32 cellular contexts compared by ENCODE assay signal in the genomic region with DNA sequence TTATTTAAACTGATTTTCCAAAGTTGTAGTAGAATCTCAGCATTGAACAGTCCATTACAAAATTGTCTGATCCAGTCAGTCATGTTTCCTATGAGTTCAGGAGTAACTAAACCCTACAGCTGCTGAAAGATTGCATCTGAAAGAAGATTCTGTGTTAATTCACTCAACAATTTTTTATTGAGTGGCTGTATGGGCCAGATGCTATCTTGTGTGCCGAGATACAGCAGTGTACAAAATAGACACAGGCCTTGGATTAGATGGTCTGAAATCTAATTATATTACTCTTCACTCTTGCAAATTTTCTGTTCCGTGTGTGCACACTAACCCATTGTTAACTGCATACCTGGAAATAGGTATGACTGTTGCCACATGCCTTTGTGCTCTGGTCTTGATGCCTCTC.
"Had no signal": no experiment of that assay in that cellular context is flagged by ENCODE, and none has a peak within 500 bp of the region (broad histone marks: within the 10 kb centered on the region; RNA-seq: fewer than 3 reads in every experiment).

No MANE protein-coding gene starts in this region.

- H3K4me3 Mint-ChIP-seq: activated B cell treated with CpG ODN at 0.5 μM for 24 hours; activated CD4-positive, alpha-beta memory T cell treated with anti-CD3 and anti-CD28 coated beads for 36 hours; activated CD4-positive, alpha-beta T cell treated with anti-CD3 and anti-CD28 coated beads, Interleukin-2, amount 10 ng/mL, durations not matched to agents 24 days and 14 days; activated CD8-positive, alpha-beta T cell treated with anti-CD3 and anti-CD28 coated beads for 36 hours; activated naive CD4-positive, alpha-beta T cell treated with anti-CD3 and anti-CD28 coated beads for 36 hours; activated naive CD8-positive, alpha-beta T cell treated with anti-CD3 and anti-CD28 coated beads for 36 hours; activated T-cell treated with anti-CD3 and anti-CD28 coated beads, Interleukin-2, amount 50 U/mL, for 4 hours; activated T-cell treated with anti-CD3 and anti-CD28 coated beads, Interleukin-2, amount 50 U/mL, for 72 hours; activated T-helper 1 cell treated with anti-CD3 and anti-CD28 coated beads, Interleukin-12 subunit alpha, Interleukin-12 subunit beta, Interleukin-2, Interleukin-4 antibody, amounts not matched to agents 30 ng/mL and 10 ng/mL and 1 ng/mL, durations not matched to agents 14 hours and 24 hours and 36 hours; activated T-helper 17 cell treated with anti-CD3 and anti-CD28 coated beads, Interleukin-2, amount 50 U/mL, for 72 hours; T-helper 1 cell treated with Interleukin-12 subunit alpha and Interleukin-12 subunit beta and Interleukin-4 antibody, amounts not matched to agents 30 μg/mL and 1 μg/mL, for 36 hours; T-helper 2 cell treated with Interferon-gamma antibody and Interleukin-4, amounts not matched to agents 5 μg/mL and 100 μg/mL, for 36 hours had no signal

- H3K4me1 Mint-ChIP-seq: activated T-helper 17 cell treated with anti-CD3 and anti-CD28 coated beads, Interleukin-2, amount 50 U/mL, for 72 hours had no signal

- DNase-seq: activated B cell treated with CpG ODN at 0.5 μM for 24 hours; activated CD4-positive, alpha-beta memory T cell treated with anti-CD3 and anti-CD28 coated beads for 36 hours; activated CD4-positive, alpha-beta T cell treated with anti-CD3 and anti-CD28 coated beads for 4 hours; activated CD4-positive, alpha-beta T cell treated with anti-CD3 and anti-CD28 coated beads, Interleukin-2, amount 10 ng/mL, durations not matched to agents 24 days and 14 days; activated CD4-positive, alpha-beta T cell treated with anti-CD3 and anti-CD28 coated beads, Interleukin-2, amount 50 U/mL, for 1 hour; activated CD4-positive, alpha-beta T cell treated with anti-CD3 and anti-CD28 coated beads, Interleukin-2, amount 50 U/mL, for 4 hours; activated CD4-positive, CD25-positive, alpha-beta regulatory T cell treated with anti-CD3 and anti-CD28 coated beads, Interleukin-2, amount 50 U/mL, for 72 hours; activated CD8-positive, alpha-beta memory T cell treated with anti-CD3 and anti-CD28 coated beads, Interleukin-2, amount 50 U/mL, for 4 hours; activated CD8-positive, alpha-beta T cell treated with anti-CD3 and anti-CD28 coated beads for 36 hours; activated effector memory CD4-positive, alpha-beta T cell treated with anti-CD3 and anti-CD28 coated beads, Interleukin-2, amount 50 U/mL, for 16 hours; activated gamma-delta T cell treated with Interleukin-2 at 50 U/mL for 16 hours; activated naive CD4-positive, alpha-beta T cell; activated naive CD4-positive, alpha-beta T cell treated with anti-CD3 and anti-CD28 coated beads for 36 hours; activated naive CD4-positive, alpha-beta T cell treated with anti-CD3 and anti-CD28 coated beads, Interleukin-2, amount 50 U/mL, for 16 hours; activated naive CD8-positive, alpha-beta T cell treated with anti-CD3 and anti-CD28 coated beads for 36 hours; activated T-cell treated with anti-CD3 and anti-CD28 coated beads for 4 hours; activated T-cell treated with anti-CD3 and anti-CD28 coated beads, Interleukin-2, amount 50 U/mL, for 1 hour; activated T-cell treated with anti-CD3 and anti-CD28 coated beads, Interleukin-2, amount 50 U/mL, for 4 hours; activated T-cell treated with anti-CD3 and anti-CD28 coated beads, Interleukin-2, amount 50 U/mL, for 72 hours; adrenal gland; amniotic stem cell; aorta; body of pancreas; brain microvascular endothelial cell; central memory CD4-positive, alpha-beta T cell; T-helper 2 cell; T-helper 9 cell had no signal

- H3K27ac Mint-ChIP-seq: activated B cell treated with CpG ODN at 0.5 μM for 24 hours; activated CD4-positive, alpha-beta memory T cell treated with anti-CD3 and anti-CD28 coated beads for 36 hours; activated CD4-positive, alpha-beta T cell treated with anti-CD3 and anti-CD28 coated beads, Interleukin-2, amount 10 ng/mL, durations not matched to agents 24 days and 14 days; activated CD8-positive, alpha-beta T cell treated with anti-CD3 and anti-CD28 coated beads for 36 hours; activated naive CD4-positive, alpha-beta T cell treated with anti-CD3 and anti-CD28 coated beads for 36 hours; activated naive CD4-positive, alpha-beta T cell treated with anti-CD3 and anti-CD28 coated beads, Interleukin-2, amount 50 U/mL, for 72 hours; activated naive CD8-positive, alpha-beta T cell treated with anti-CD3 and anti-CD28 coated beads for 36 hours; activated T-cell treated with anti-CD3 and anti-CD28 coated beads, Interleukin-2, amount 50 U/mL, for 72 hours; activated T-helper 1 cell treated with anti-CD3 and anti-CD28 coated beads, Interleukin-12 subunit alpha, Interleukin-12 subunit beta, Interleukin-2, Interleukin-4 antibody, amounts not matched to agents 30 ng/mL and 10 ng/mL and 1 ng/mL, durations not matched to agents 14 hours and 24 hours and 36 hours; activated T-helper 17 cell treated with anti-CD3 and anti-CD28 coated beads, Interleukin-2, amount 50 U/mL, for 72 hours; T-helper 1 cell treated with Interleukin-12 subunit alpha and Interleukin-12 subunit beta and Interleukin-4 antibody, amounts not matched to agents 30 μg/mL and 1 μg/mL, for 36 hours; T-helper 2 cell treated with Interferon-gamma antibody and Interleukin-4, amounts not matched to agents 5 μg/mL and 100 μg/mL, for 36 hours had no signal

- H3K9me3 Mint-ChIP-seq: activated B cell treated with CpG ODN at 0.5 μM for 24 hours; activated CD4-positive, alpha-beta memory T cell treated with anti-CD3 and anti-CD28 coated beads for 36 hours; activated CD4-positive, alpha-beta T cell treated with anti-CD3 and anti-CD28 coated beads, Interleukin-2, amount 10 ng/mL, durations not matched to agents 24 days and 14 days; activated CD8-positive, alpha-beta T cell treated with anti-CD3 and anti-CD28 coated beads for 36 hours; activated naive CD4-positive, alpha-beta T cell treated with anti-CD3 and anti-CD28 coated beads for 36 hours; activated naive CD4-positive, alpha-beta T cell treated with anti-CD3 and anti-CD28 coated beads, Interleukin-2, amount 50 U/mL, for 72 hours; activated naive CD8-positive, alpha-beta T cell treated with anti-CD3 and anti-CD28 coated beads for 36 hours; activated T-cell treated with anti-CD3 and anti-CD28 coated beads, Interleukin-2, amount 50 U/mL, for 4 hours; activated T-cell treated with anti-CD3 and anti-CD28 coated beads, Interleukin-2, amount 50 U/mL, for 72 hours; activated T-helper 1 cell treated with anti-CD3 and anti-CD28 coated beads, Interleukin-12 subunit alpha, Interleukin-12 subunit beta, Interleukin-2, Interleukin-4 antibody, amounts not matched to agents 30 ng/mL and 10 ng/mL and 1 ng/mL, durations not matched to agents 14 hours and 24 hours and 36 hours; activated T-helper 17 cell treated with anti-CD3 and anti-CD28 coated beads, Interleukin-2, amount 50 U/mL, for 72 hours; T-helper 1 cell treated with Interleukin-12 subunit alpha and Interleukin-12 subunit beta and Interleukin-4 antibody, amounts not matched to agents 30 μg/mL and 1 μg/mL, for 36 hours; T-helper 2 cell treated with Interferon-gamma antibody and Interleukin-4, amounts not matched to agents 5 μg/mL and 100 μg/mL, for 36 hours had no signal

- ATAC-seq: activated CD8-positive, alpha-beta T cell treated with anti-CD3 and anti-CD28 coated beads for 36 hours; activated naive CD4-positive, alpha-beta T cell treated with anti-CD3 and anti-CD28 coated beads, Interleukin-2, amount 50 U/mL, for 72 hours; activated T-cell treated with anti-CD3 and anti-CD28 coated beads, Interleukin-2, amount 50 U/mL, for 4 hours; activated T-cell treated with anti-CD3 and anti-CD28 coated beads, Interleukin-2, amount 50 U/mL, for 72 hours; activated T-helper 17 cell treated with anti-CD3 and anti-CD28 coated beads, Interleukin-2, amount 50 U/mL, for 72 hours; body of pancreas had no signal
